21 cellular contexts compared by ENCODE assay signal in genomic region chr1:94550800-94551241, GRCh38. TPM values are rescaled to one million over a fixed set of nuclear protein-coding genes. Genes with fewer than 3 reads are reported as not detected.
DNase-seq lines count a peak whose midpoint lies in the region; ATAC-seq and TF ChIP-seq lines count a peak whose summit lies in the region.
"Had no signal": no experiment of that assay in that cellular context is flagged by ENCODE, and none has a peak within 500 bp of the region (broad histone marks: within the 10 kb centered on the region; RNA-seq: fewer than 3 reads in every experiment).

No MANE protein-coding gene starts in this region.

- 37 to 38% methylated on average over 5 of the region's 5 CpGs for WGBS in esophagus, 2 donors
- WGBS in sigmoid colon, 2 donors, result 83 to 84% methylated on average over 5 of the region's 5 CpGs

- H3K27ac ChIP-seq in esophagus (ENCODE audit: low read depth in 2 of 2, low read length in 1 of 2) (peak overlapping the region; percentile 43 to 81), sigmoid colon (no peak overlapping the region)
- H3K27ac ChIP-seq in CD8-positive, alpha-beta memory T cell (ENCODE audit: low read depth, low read length), result no peak overlapping the region
- H3K27ac ChIP-seq: RWPE1, uterus had no signal

- TF ChIP-seq EP300 in sigmoid colon (IDR thresholded peaks at IDR 0.05), result no peak

- ATAC-seq in left ventricle myocardium superior, result no peak
- ATAC-seq: natural killer cell had no signal

- H3K4me3 Mint-ChIP-seq in nephron (no peak overlapping the region), type B pancreatic cell (peak overlapping the region; percentile 59)
- H3K4me3 Mint-ChIP-seq in CD8-positive, alpha-beta memory T cell, result no peak overlapping the region
- H3K4me3 Mint-ChIP-seq: activated CD4-positive, alpha-beta memory T cell treated with anti-CD3 and anti-CD28 coated beads, Interleukin-2, amount 10 ng/mL, durations not matched to agents 7 days and 5 days; activated naive CD4-positive, alpha-beta T cell treated with anti-CD3 and anti-CD28 coated beads for 36 hours; activated T-cell treated with anti-CD3 and anti-CD28 coated beads, Interleukin-2, amount 50 U/mL, for 24 hours; IgD-negative memory B cell; natural killer cell had no signal

- POLR2A ChIA-PET in CD8-positive, alpha-beta memory T cell (lab: Charles Lee), result no interaction called here

- H3K27me3 Mint-ChIP-seq in nephron (ENCODE audit: low read depth) (no peaks in the 10 kb centered on the region), type B pancreatic cell (no peaks in the 10 kb centered on the region)
- H3K27me3 Mint-ChIP-seq in CD8-positive, alpha-beta memory T cell, result peaks cover 19 to 26% of the 10 kb centered on the region in 2 donors

- H3K27me3 ChIP-seq in esophagus (ENCODE audit: control insufficient read depth in 1 of 2, insufficient read depth in 2 of 2, low read length in 2 of 2), result no peaks in the 10 kb centered on the region
- no peaks in the 10 kb centered on the region for H3K27me3 ChIP-seq in CD8-positive, alpha-beta memory T cell (ENCODE audit: insufficient read depth, low read length, poor library complexity, severe bottlenecking)
- H3K27me3 ChIP-seq in sigmoid colon, result no peaks in the 10 kb centered on the region
- H3K27me3 ChIP-seq: uterus had no signal

- H3K9me3 Mint-ChIP-seq in nephron, result no peaks in the 10 kb centered on the region
- no peaks in the 10 kb centered on the region for H3K9me3 Mint-ChIP-seq in type B pancreatic cell
- no peaks in the 10 kb centered on the region for H3K9me3 Mint-ChIP-seq in CD8-positive, alpha-beta memory T cell
- H3K9me3 Mint-ChIP-seq: activated CD4-positive, alpha-beta memory T cell treated with anti-CD3 and anti-CD28 coated beads, Interleukin-2, amount 10 ng/mL, durations not matched to agents 7 days and 5 days; activated naive CD4-positive, alpha-beta T cell treated with anti-CD3 and anti-CD28 coated beads for 36 hours; activated T-cell treated with anti-CD3 and anti-CD28 coated beads, Interleukin-2, amount 50 U/mL, for 24 hours; natural killer cell had no signal

- CTCF ChIA-PET in CD8-positive, alpha-beta memory T cell (lab: Charles Lee), result no interaction called here

- H3K36me3 Mint-ChIP-seq in nephron (ENCODE audit: low read depth), result no peaks in the 10 kb centered on the region
- H3K36me3 Mint-ChIP-seq in type B pancreatic cell, result no peaks in the 10 kb centered on the region
- H3K36me3 Mint-ChIP-seq in CD8-positive, alpha-beta memory T cell, result no peaks in the 10 kb centered on the region
- H3K36me3 Mint-ChIP-seq: IgD-negative memory B cell, natural killer cell had no signal

- H3K9me3 ChIP-seq in esophagus (ENCODE audit: control insufficient read depth in 2 of 2, insufficient read depth in 1 of 2, low read depth in 1 of 2, low read length in 1 of 2) (no peaks in the 10 kb centered on the region), sigmoid colon (no peaks in the 10 kb centered on the region)
- H3K9me3 ChIP-seq in CD8-positive, alpha-beta memory T cell (ENCODE audit: low read length), result no peaks in the 10 kb centered on the region
- H3K9me3 ChIP-seq: uterus had no signal

- peak; percentile 27 for DNase-seq in NCI-H82 treated with DMSO at 0.1 percent for 48 hours (lab: John Stamatoyannopoulos, UW; ENCODE audit: unreplicated experiment)
- no peak for DNase-seq in type B pancreatic cell (ENCODE audit: extremely low spot score, unreplicated experiment)
- DNase-seq in CD8-positive, alpha-beta memory T cell, result no peak
- DNase-seq in left ventricle myocardium superior, result no peak
- DNase-seq in sigmoid colon, result no peak
- DNase-seq: activated CD4-positive, alpha-beta memory T cell treated with anti-CD3 and anti-CD28 coated beads, Interleukin-2, amount 10 ng/mL, durations not matched to agents 7 days and 5 days; activated naive CD4-positive, alpha-beta T cell treated with anti-CD3 and anti-CD28 coated beads for 36 hours; activated T-cell treated with anti-CD3 and anti-CD28 coated beads, Interleukin-2, amount 50 U/mL, for 24 hours; cortex of kidney; GOT3; MM.1S; natural killer cell; NCI-H1694 treated with DMSO at 0.1 percent for 48 hours; NCI-H226; stimulated activated naive CD4-positive, alpha-beta T cell treated with Interleukin-2 at 50 U/mL for 16 hours; T-helper 1 cell; uterus had no signal

- intact Hi-C loops in left ventricle myocardium superior (cut with micrococcal nuclease) (no loop called here), sigmoid colon (cut with DNase I) (no loop called here)

- H3K4me3 ChIP-seq in esophagus (ENCODE audit: low read depth in 1 of 2, low read length in 2 of 2) (no peak overlapping the region), sigmoid colon (no peak overlapping the region)
- no peak overlapping the region for H3K4me3 ChIP-seq in CD8-positive, alpha-beta memory T cell (ENCODE audit: low read length)
- H3K4me3 ChIP-seq: uterus had no signal

- TF ChIP-seq POLR2A in sigmoid colon (IDR thresholded peaks at IDR 0.05), result no peak

- TF ChIP-seq CTCF in nephron (IDR thresholded peaks at IDR 0.05; ENCODE audit: unreplicated experiment in 3 of 3), result no peak
- TF ChIP-seq CTCF in type B pancreatic cell (conservative IDR thresholded peaks at IDR 0.05), result no peak
- no peak for TF ChIP-seq CTCF in sigmoid colon (IDR thresholded peaks at IDR 0.05)

- H3K27ac Mint-ChIP-seq in nephron, result peak overlapping the region; percentile 83 to 94 (median 85)
- H3K27ac Mint-ChIP-seq in type B pancreatic cell, result peak overlapping the region; percentile 78
- no peak overlapping the region for H3K27ac Mint-ChIP-seq in CD8-positive, alpha-beta memory T cell
- H3K27ac Mint-ChIP-seq: activated CD4-positive, alpha-beta memory T cell treated with anti-CD3 and anti-CD28 coated beads, Interleukin-2, amount 10 ng/mL, durations not matched to agents 7 days and 5 days; activated naive CD4-positive, alpha-beta T cell treated with anti-CD3 and anti-CD28 coated beads for 36 hours; activated T-cell treated with anti-CD3 and anti-CD28 coated beads, Interleukin-2, amount 50 U/mL, for 24 hours; IgD-negative memory B cell; natural killer cell had no signal

- H3K4me1 Mint-ChIP-seq in nephron, result peaks cover 61% of the 10 kb centered on the region
- peaks cover 60% of the 10 kb centered on the region for H3K4me1 Mint-ChIP-seq in type B pancreatic cell (ENCODE audit: unreplicated experiment)
- no peaks in the 10 kb centered on the region for H3K4me1 Mint-ChIP-seq in CD8-positive, alpha-beta memory T cell
- H3K4me1 Mint-ChIP-seq: activated CD4-positive, alpha-beta memory T cell treated with anti-CD3 and anti-CD28 coated beads, Interleukin-2, amount 10 ng/mL, durations not matched to agents 7 days and 5 days; IgD-negative memory B cell; natural killer cell had no signal

- H3K36me3 ChIP-seq in esophagus (ENCODE audit: control insufficient read depth in 2 of 2, insufficient read depth in 2 of 2, low read length in 1 of 2) (no peaks in the 10 kb centered on the region), sigmoid colon (no peaks in the 10 kb centered on the region)
- no peaks in the 10 kb centered on the region for H3K36me3 ChIP-seq in CD8-positive, alpha-beta memory T cell (ENCODE audit: insufficient read depth, low read length)
- H3K36me3 ChIP-seq: uterus had no signal

- H3K4me1 ChIP-seq in esophagus (ENCODE audit: control insufficient read depth in 2 of 2, insufficient read depth in 2 of 2, low read length in 1 of 2) (peaks cover 3 to 16% of the 10 kb centered on the region in 2 donors), sigmoid colon (no peaks in the 10 kb centered on the region)
- H3K4me1 ChIP-seq in CD8-positive, alpha-beta memory T cell (ENCODE audit: insufficient read depth, low read length), result no peaks in the 10 kb centered on the region
- H3K4me1 ChIP-seq: uterus had no signal

RNA-seq across cellular contexts. Expression of gene F3, which starts 9.3 kb away (rescaled TPM):
- 10 to 100 TPM; 28.7 to 39.1 TPM for polyA plus RNA-seq in esophagus
- total RNA-seq in type B pancreatic cell (ENCODE audit: low replicate concordance), result 102 and 207 TPM in 2 replicates
- total RNA-seq in CD8-positive, alpha-beta memory T cell, result under 1 TPM; 0.11 to 0.16 TPM
- not detected for polyA plus RNA-seq in CD8-positive, alpha-beta memory T cell
- 50.2 TPM for total RNA-seq in left ventricle myocardium superior
- total RNA-seq in sigmoid colon, result 10 to 100 TPM; 19.3 to 53.7 (median 19.3) TPM
- polyA plus RNA-seq in sigmoid colon, result 10 to 100 TPM in 2 of 3 donors, 1 to 10 TPM in 1; 9.9 to 22.0 (median 17.4) TPM
- polyA plus RNA-seq: IgD-negative memory B cell had no signal

Comparison
In these comparisons a context has a peak if more than half of its experiments do, and no peak if none do; other contexts are left out.
1. H3K27ac ChIP-seq: peak in esophagus (2 of 2); none in CD8-positive, alpha-beta memory T cell (single experiment) and sigmoid colon (0 of 4).
2. H3K27ac Mint-ChIP-seq: peak in nephron (3 of 3) and type B pancreatic cell (single experiment); none in CD8-positive, alpha-beta memory T cell (0 of 8).
3. RNA of gene F3, which starts 9.3 kb away (total RNA-seq): 102 to 207 TPM in type B pancreatic cell, 50.2 TPM in left ventricle myocardium superior (single experiment) and 19.3 to 53.7 TPM in sigmoid colon; 0.11 to 0.16 TPM in CD8-positive, alpha-beta memory T cell; every median in the first group is over 10 times any median in the second.